In genomic region chr7:95805909-95806308, GRCh38 we compare ENCODE assay signal across 28 cellular contexts.
"Had no signal": no experiment of that assay in that cellular context is flagged by ENCODE, and none has a peak within 500 bp of the region (broad histone marks: within the 10 kb centered on the region; RNA-seq: fewer than 3 reads in every experiment).

No MANE protein-coding gene starts in this region.

- H3K9me3 ChIP-seq: colonic mucosa, esophagus muscularis mucosa, esophagus squamous epithelium, gastrocnemius medialis, gastroesophageal sphincter, heart left ventricle, heart right ventricle had no signal

- H3K4me3 ChIP-seq: colonic mucosa, coronary artery, dorsolateral prefrontal cortex, esophagus muscularis mucosa, esophagus squamous epithelium, gastrocnemius medialis, gastroesophageal sphincter, heart left ventricle, heart right ventricle had no signal

- DNase-seq: colonic mucosa; cortex of kidney; dermis blood vessel endothelial cell; dorsolateral prefrontal cortex; effector CD4-positive, alpha-beta T cell; effector CD8-positive, alpha-beta T cell; effector memory CD4-positive, alpha-beta T cell; effector memory CD8-positive, alpha-beta T cell; endodermal cell; erythroblast; esophagus squamous epithelium; foreskin fibroblast; foreskin keratinocyte; foreskin melanocyte; gastrocnemius medialis; glutamatergic neuron; head of caudate nucleus; heart left ventricle; heart right ventricle had no signal

- FAIRE-seq: colon, endometrium, endothelial cell of umbilical vein, frontal cortex had no signal

- H3K4me1 ChIP-seq: colonic mucosa, esophagus muscularis mucosa, esophagus squamous epithelium, foreskin keratinocyte, gastrocnemius medialis, gastroesophageal sphincter, heart right ventricle had no signal

- ATAC-seq: effector memory CD8-positive, alpha-beta T cell; esophagus mucosa; foreskin keratinocyte; gastrocnemius medialis; gastroesophageal sphincter; heart left ventricle; heart right ventricle had no signal

- H3K27me3 ChIP-seq: colonic mucosa, dorsolateral prefrontal cortex, esophagus muscularis mucosa, esophagus squamous epithelium, gastrocnemius medialis, gastroesophageal sphincter, heart left ventricle, heart right ventricle had no signal

- H3K27ac ChIP-seq: colonic mucosa, coronary artery, dorsolateral prefrontal cortex, epithelial cell of prostate, esophagus muscularis mucosa, esophagus squamous epithelium, foreskin keratinocyte, gastrocnemius medialis, gastroesophageal sphincter, heart left ventricle, heart right ventricle had no signal

- H3K36me3 ChIP-seq: colonic mucosa, esophagus squamous epithelium, gastrocnemius medialis had no signal
